Comparison of ENCODE assay signal across 23 cellular contexts in genomic region chr2:118577202-118577601, GRCh38.
DNase-seq lines count a peak whose midpoint lies in the region; TF ChIP-seq lines count a peak whose summit lies in the region.
"Had no signal": no experiment of that assay in that cellular context is flagged by ENCODE, and none has a peak within 500 bp of the region (broad histone marks: within the 10 kb centered on the region; RNA-seq: fewer than 3 reads in every experiment).

No MANE protein-coding gene starts in this region.

- H3K4me1 ChIP-seq in Karpas-422 (ENCODE audit: low read length), result no peaks in the 10 kb centered on the region
- H3K4me1 ChIP-seq in tibial artery, result no peaks in the 10 kb centered on the region
- H3K4me1 ChIP-seq: A549, Caco-2, Peyer's patch had no signal

- H3K4me3 ChIP-seq in fibroblast of the aortic adventitia (ENCODE audit: low read depth, low read length) (no peak overlapping the region), Karpas-422 (ENCODE audit: low read length) (no peak overlapping the region), tibial artery (no peak overlapping the region)
- H3K4me3 ChIP-seq: A549; BLaER1 treated with 17β-estradiol and CSF1 and Interleukin-3, amounts not matched to agents 10 nM and 100 nM; Peyer's patch had no signal

- H3K36me3 ChIP-seq in Karpas-422 (ENCODE audit: insufficient read depth, low read length) (no peaks in the 10 kb centered on the region), tibial artery (no peaks in the 10 kb centered on the region)
- H3K36me3 ChIP-seq: BLaER1 treated with 17β-estradiol and CSF1 and Interleukin-3, amounts not matched to agents 10 nM and 100 nM; Peyer's patch had no signal

- H2AFZ ChIP-seq in Karpas-422 (ENCODE audit: low read length), result no peak overlapping the region

- H3K27ac ChIP-seq in Karpas-422 (ENCODE audit: low read length) (no peak overlapping the region), tibial artery (no peak overlapping the region)
- H3K27ac ChIP-seq: A549; BLaER1 treated with 17β-estradiol and CSF1 and Interleukin-3, amounts not matched to agents 10 nM and 100 nM; Peyer's patch had no signal

- intact Hi-C loops in tibial artery (cut with DNase I; ENCODE audit: low total_unique reads), result no loop called here

- DNase-seq in GM03348 (ENCODE audit: low spot score) (peak; percentile 55), amniotic epithelial cell (ENCODE audit: low read depth) (peak; percentile 1), fibroblast of the aortic adventitia (ENCODE audit: low read depth) (peak; percentile 38), renal cortical epithelial cell (ENCODE audit: low read depth) (peak; percentile 2), Karpas-422 (no peak), tibial artery (no peak), HuH-7.5 (ENCODE audit: low spot score) (no peak)
- DNase-seq in activated CD4-positive, alpha-beta T cell treated with anti-CD3 and anti-CD28 coated beads for 48 hours, result no peak
- DNase-seq: Caco-2; CD4-positive, alpha-beta memory T cell; DND-41; GOT3; Kasumi-1; NCI-H1048; NCI-H1436; NCI-H1930; NCI-H2227 treated with DMSO at 0.1 percent for 48 hours; NCI-H510A; NCI-H774; NK-92 treated with Interleukin-12 subunit alpha and Interleukin-12 subunit beta, amount 100 ng/mL, for 24 hours; Peyer's patch had no signal

- no peaks in the 10 kb centered on the region for H4K20me1 ChIP-seq in Karpas-422 (ENCODE audit: insufficient read depth, low read depth, low read length)
- H4K20me1 ChIP-seq: BLaER1 treated with 17β-estradiol and CSF1 and Interleukin-3, amounts not matched to agents 10 nM and 100 nM had no signal

- H3K79me2 ChIP-seq in Karpas-422 (ENCODE audit: low read length), result no peaks in the 10 kb centered on the region

- no peak overlapping the region for H3K9ac ChIP-seq in Karpas-422 (ENCODE audit: low read length)
- H3K9ac ChIP-seq: BLaER1 treated with 17β-estradiol and CSF1 and Interleukin-3, amounts not matched to agents 10 nM and 100 nM had no signal

- no peak for TF ChIP-seq CTCF in fibroblast of the aortic adventitia (IDR thresholded peaks at IDR 0.05; ENCODE audit: insufficient read depth, low read length)
- no peak for TF ChIP-seq CTCF in tibial artery (IDR thresholded peaks at IDR 0.05)

- H3K4me2 ChIP-seq in Karpas-422 (ENCODE audit: low read depth, low read length, poor library complexity, severe bottlenecking), result no peak overlapping the region
- H3K4me2 ChIP-seq: A549; BLaER1 treated with 17β-estradiol and CSF1 and Interleukin-3, amounts not matched to agents 10 nM and 100 nM had no signal

- H3K27me3 ChIP-seq in Karpas-422 (ENCODE audit: low read length) (no peaks in the 10 kb centered on the region), tibial artery (peaks cover 0 to 3% of the 10 kb centered on the region in 2 donors)
- H3K27me3 ChIP-seq: BLaER1 treated with 17β-estradiol and CSF1 and Interleukin-3, amounts not matched to agents 10 nM and 100 nM; Peyer's patch had no signal

- no peaks in the 10 kb centered on the region for H3K9me2 ChIP-seq in Karpas-422 (replicated peaks; ENCODE audit: insufficient read depth, low read length)

- no peaks in the 10 kb centered on the region for H3K9me3 ChIP-seq in Karpas-422 (ENCODE audit: low read length)
- no peaks in the 10 kb centered on the region for H3K9me3 ChIP-seq in tibial artery
- H3K9me3 ChIP-seq: A549; BLaER1 treated with 17β-estradiol and CSF1 and Interleukin-3, amounts not matched to agents 10 nM and 100 nM; Caco-2; Peyer's patch had no signal

Comparison
In these comparisons a context has a peak if more than half of its experiments do, and no peak if none do; other contexts are left out.
1. DNase-seq: peak in GM03348 (single experiment), amniotic epithelial cell (single experiment), fibroblast of the aortic adventitia (single experiment) and renal cortical epithelial cell (single experiment); none in Karpas-422 (single experiment), tibial artery (0 of 2), activated CD4-positive, alpha-beta T cell treated with anti-CD3 and anti-CD28 coated beads for 48 hours (single experiment) and HuH-7.5 (single experiment).